1 cellular context compared by ENCODE assay signal in genomic region chr12:46450279-46450748, GRCh38.
TF ChIP-seq lines count a peak whose summit lies in the region.

No MANE protein-coding gene starts in this region.

TF ChIP-seq in SK-N-SH, 30 proteins besides CTCF, POLR2A, EP300 and RAD21 (continued from another document):
- TF ChIP-seq IRF3 (IDR thresholded peaks at IDR 0.05; ENCODE audit: low read depth, low read length) (no peak), YY1 (IDR thresholded peaks at IDR 0.05; ENCODE audit: low read depth) (no peak), USF1 (IDR thresholded peaks at IDR 0.05; ENCODE audit: borderline replicate concordance, low read depth) (no peak), USF2 (IDR thresholded peaks at IDR 0.05; ENCODE audit: borderline replicate concordance, low read depth, low read length) (no peak), ELF1 (IDR thresholded peaks at IDR 0.05) (no peak), FOSL2 (IDR thresholded peaks at IDR 0.05; ENCODE audit: borderline replicate concordance, low read depth) (no peak)
